8 cellular contexts compared by ENCODE assay signal in the genomic region with DNA sequence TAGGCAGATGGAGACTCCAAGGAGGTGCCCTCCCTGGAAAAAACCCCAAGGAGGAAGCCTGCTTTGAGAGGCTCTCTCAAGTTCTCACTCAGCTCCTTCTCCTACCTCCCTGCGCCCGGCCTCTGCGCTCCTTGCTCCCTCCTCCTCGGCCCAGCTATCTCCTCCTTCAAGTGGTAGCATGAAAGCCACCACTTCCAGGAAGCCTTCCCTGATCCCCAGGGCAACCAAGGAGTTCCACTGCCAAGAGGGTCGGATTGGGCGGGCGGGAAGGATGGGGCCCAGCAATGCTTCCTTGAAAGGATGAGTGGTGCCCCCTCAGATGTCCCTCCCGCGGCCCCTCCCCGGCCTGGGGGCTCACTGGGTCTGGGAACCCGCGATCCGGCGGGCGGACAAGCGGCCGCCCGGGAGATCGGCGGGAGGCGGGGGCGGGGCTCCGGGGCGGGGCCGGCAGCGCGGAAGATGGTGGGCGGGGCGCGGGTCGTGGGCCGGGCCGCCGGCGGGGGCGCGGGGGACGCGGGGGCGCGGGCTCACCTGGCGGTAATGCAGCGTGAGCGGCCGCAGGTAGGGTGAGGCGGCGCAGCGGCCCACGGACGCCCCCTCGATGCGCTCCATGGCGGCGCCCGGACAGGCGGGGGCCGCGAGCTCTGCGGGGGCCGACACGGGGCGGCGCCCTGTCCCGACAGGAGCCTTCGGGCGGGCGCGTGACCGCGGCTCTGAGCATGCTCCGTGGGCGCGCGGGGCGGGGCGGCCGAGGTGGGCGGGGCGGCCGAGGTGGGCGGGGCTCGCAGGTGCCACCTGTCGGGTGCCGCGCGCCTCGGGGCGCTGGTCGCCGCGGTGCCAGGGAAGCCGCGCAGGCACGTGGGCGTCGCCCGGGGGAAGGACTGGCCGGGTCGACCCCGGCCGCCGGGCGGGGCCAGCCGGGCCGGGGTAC. TPM values are rescaled to one million over a fixed set of nuclear protein-coding genes. Genes with fewer than 3 reads are reported as not detected.
DNase-seq lines count a peak whose midpoint lies in the region; ATAC-seq, FAIRE-seq and TF ChIP-seq lines count a peak whose summit lies in the region.

A gene (minus strand): TSS at position 715 of the 931 bp plus-strand sequence. CDS start 103 bp downstream, at position 612.

- no peak within 1 kb of the TSS for H3K9ac ChIP-seq in liver (ENCODE audit: low read depth in 1 of 2, low read length in 2 of 2)

- no peak for TF ChIP-seq RAD21 in liver (IDR thresholded peaks at IDR 0.05)

- TF ChIP-seq CTCF in D721Med (IDR thresholded peaks at IDR 0.05; ENCODE audit: insufficient read depth, missing control alignments): no peak
- TF ChIP-seq CTCF in coronary artery (IDR thresholded peaks at IDR 0.05): no peak
- no peak for TF ChIP-seq CTCF in liver (IDR thresholded peaks at IDR 0.05; ENCODE audit: low read depth, low read length, missing input control)

- no peak for FAIRE-seq in D721Med (lab: Jason Lieb, UNC)

- no peaks in the 10 kb centered on the region for H3K27me3 ChIP-seq in liver (ENCODE audit: control insufficient read depth in 4 of 4, insufficient read depth in 4 of 4, low read length in 3 of 4)

- 3% methylated on average over 104 of the region's 105 CpGs for WGBS in liver

- no peaks in the 10 kb centered on the region for H3K36me3 ChIP-seq in liver (ENCODE audit: control insufficient read depth in 4 of 4, insufficient read depth in 3 of 4, low read depth in 1 of 4, low read length in 3 of 4)

- peak; percentile 97 for DNase-seq in D721Med (ENCODE audit: insufficient read length, low spot score)
- DNase-seq in NCI-H1048 (lab: John Stamatoyannopoulos, UW): peak; percentile 27
- DNase-seq in activated CD4-positive, alpha-beta T cell treated with anti-CD3 and anti-CD28 coated beads for 4 hours: peak; percentile 81 to 86
- DNase-seq in coronary artery (ENCODE audit: low spot score): no peak
- peak; percentile 69 to 82 (median 76) for DNase-seq in stimulated activated CD4-positive, alpha-beta T cell treated with anti-CD3 and anti-CD28 coated beads, TNF-alpha, amount 100 ng/mL, for 4 hours (ENCODE audit: low read depth in 3 of 3)

- H3K4me1 ChIP-seq in liver (ENCODE audit: control insufficient read depth in 4 of 4, insufficient read depth in 4 of 4, low read length in 3 of 4): peaks cover 4 to 32% (median 14%) of the 10 kb centered on the region in 4 donors

- H3K27ac ChIP-seq in coronary artery (no peak within 1 kb of the TSS), liver (ENCODE audit: low read depth in 1 of 2, low read length in 2 of 2) (no peak within 1 kb of the TSS)

- no peaks in the 10 kb centered on the region for H3K9me3 ChIP-seq in liver (ENCODE audit: control insufficient read depth in 4 of 4, low read length in 3 of 4)

- H3K4me3 ChIP-seq in coronary artery (peak within 1 kb of the TSS; percentile 78), liver (ENCODE audit: low read depth in 1 of 3, low read length in 3 of 3) (peak within 1 kb of the TSS in 2 of 3 donors; percentile 50 to 73)

- ATAC-seq in GM21723 (IDR thresholded peaks at IDR 0.05; ENCODE audit: unreplicated experiment) (peak; percentile 65), GM21737 (IDR thresholded peaks at IDR 0.05; ENCODE audit: unreplicated experiment) (no peak)

TF ChIP-seq in liver, 16 proteins besides CTCF, POLR2A, EP300 and RAD21:
- TF ChIP-seq, protein P1, sequence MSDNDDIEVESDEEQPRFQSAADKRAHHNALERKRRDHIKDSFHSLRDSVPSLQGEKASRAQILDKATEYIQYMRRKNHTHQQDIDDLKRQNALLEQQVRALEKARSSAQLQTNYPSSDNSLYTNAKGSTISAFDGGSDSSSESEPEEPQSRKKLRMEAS (IDR thresholded peaks at IDR 0.05): no peak
- TF ChIP-seq GABPA (IDR thresholded peaks at IDR 0.05 in 1 of 2, conservative IDR thresholded peaks at IDR 0.05 in 1 of 2): no peak
- no peak for TF ChIP-seq RXRA (IDR thresholded peaks at IDR 0.05)
- TF ChIP-seq SP1 (IDR thresholded peaks at IDR 0.05): no peak
- TF ChIP-seq FOXA2 (IDR thresholded peaks at IDR 0.05): no peak
- no peak for TF ChIP-seq YY1 (IDR thresholded peaks at IDR 0.05)
- no peak for TF ChIP-seq JUND (IDR thresholded peaks at IDR 0.05)
- TF ChIP-seq HNF4G (IDR thresholded peaks at IDR 0.05): no peak
- no peak for TF ChIP-seq TAF1 (conservative IDR thresholded peaks at IDR 0.05)
- no peak for TF ChIP-seq EGR1 (IDR thresholded peaks at IDR 0.05; ENCODE audit: low read depth in 2 of 2)
- no peak for TF ChIP-seq NR2F2 (IDR thresholded peaks at IDR 0.05)
- TF ChIP-seq, protein P2, sequence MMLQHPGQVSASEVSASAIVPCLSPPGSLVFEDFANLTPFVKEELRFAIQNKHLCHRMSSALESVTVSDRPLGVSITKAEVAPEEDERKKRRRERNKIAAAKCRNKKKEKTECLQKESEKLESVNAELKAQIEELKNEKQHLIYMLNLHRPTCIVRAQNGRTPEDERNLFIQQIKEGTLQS (IDR thresholded peaks at IDR 0.05): no peak
- TF ChIP-seq, protein P3, sequence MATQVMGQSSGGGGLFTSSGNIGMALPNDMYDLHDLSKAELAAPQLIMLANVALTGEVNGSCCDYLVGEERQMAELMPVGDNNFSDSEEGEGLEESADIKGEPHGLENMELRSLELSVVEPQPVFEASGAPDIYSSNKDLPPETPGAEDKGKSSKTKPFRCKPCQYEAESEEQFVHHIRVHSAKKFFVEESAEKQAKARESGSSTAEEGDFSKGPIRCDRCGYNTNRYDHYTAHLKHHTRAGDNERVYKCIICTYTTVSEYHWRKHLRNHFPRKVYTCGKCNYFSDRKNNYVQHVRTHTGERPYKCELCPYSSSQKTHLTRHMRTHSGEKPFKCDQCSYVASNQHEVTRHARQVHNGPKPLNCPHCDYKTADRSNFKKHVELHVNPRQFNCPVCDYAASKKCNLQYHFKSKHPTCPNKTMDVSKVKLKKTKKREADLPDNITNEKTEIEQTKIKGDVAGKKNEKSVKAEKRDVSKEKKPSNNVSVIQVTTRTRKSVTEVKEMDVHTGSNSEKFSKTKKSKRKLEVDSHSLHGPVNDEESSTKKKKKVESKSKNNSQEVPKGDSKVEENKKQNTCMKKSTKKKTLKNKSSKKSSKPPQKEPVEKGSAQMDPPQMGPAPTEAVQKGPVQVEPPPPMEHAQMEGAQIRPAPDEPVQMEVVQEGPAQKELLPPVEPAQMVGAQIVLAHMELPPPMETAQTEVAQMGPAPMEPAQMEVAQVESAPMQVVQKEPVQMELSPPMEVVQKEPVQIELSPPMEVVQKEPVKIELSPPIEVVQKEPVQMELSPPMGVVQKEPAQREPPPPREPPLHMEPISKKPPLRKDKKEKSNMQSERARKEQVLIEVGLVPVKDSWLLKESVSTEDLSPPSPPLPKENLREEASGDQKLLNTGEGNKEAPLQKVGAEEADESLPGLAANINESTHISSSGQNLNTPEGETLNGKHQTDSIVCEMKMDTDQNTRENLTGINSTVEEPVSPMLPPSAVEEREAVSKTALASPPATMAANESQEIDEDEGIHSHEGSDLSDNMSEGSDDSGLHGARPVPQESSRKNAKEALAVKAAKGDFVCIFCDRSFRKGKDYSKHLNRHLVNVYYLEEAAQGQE (IDR thresholded peaks at IDR 0.05): no peak
- TF ChIP-seq HNF4A (conservative IDR thresholded peaks at IDR 0.05): no peak
- TF ChIP-seq, protein P4, sequence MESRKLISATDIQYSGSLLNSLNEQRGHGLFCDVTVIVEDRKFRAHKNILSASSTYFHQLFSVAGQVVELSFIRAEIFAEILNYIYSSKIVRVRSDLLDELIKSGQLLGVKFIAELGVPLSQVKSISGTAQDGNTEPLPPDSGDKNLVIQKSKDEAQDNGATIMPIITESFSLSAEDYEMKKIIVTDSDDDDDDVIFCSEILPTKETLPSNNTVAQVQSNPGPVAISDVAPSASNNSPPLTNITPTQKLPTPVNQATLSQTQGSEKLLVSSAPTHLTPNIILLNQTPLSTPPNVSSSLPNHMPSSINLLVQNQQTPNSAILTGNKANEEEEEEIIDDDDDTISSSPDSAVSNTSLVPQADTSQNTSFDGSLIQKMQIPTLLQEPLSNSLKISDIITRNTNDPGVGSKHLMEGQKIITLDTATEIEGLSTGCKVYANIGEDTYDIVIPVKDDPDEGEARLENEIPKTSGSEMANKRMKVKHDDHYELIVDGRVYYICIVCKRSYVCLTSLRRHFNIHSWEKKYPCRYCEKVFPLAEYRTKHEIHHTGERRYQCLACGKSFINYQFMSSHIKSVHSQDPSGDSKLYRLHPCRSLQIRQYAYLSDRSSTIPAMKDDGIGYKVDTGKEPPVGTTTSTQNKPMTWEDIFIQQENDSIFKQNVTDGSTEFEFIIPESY (IDR thresholded peaks at IDR 0.05): no peak
- TF ChIP-seq FOXA1 (IDR thresholded peaks at IDR 0.05): no peak

RNA-seq across cellular contexts. Expression of the gene that starts here (rescaled TPM):
- 1 to 10 TPM; 3.8 to 4.8 TPM for total RNA-seq in liver
- polyA plus RNA-seq in liver: 10 to 100 TPM; 11.1 to 24.2 TPM
